In genomic region chr16:4538386-4539235, GRCh38 we compare ENCODE assay signal across 8 cellular contexts. TPM values are rescaled to one million over a fixed set of nuclear protein-coding genes. Genes with fewer than 3 reads are reported as not detected.
DNase-seq lines count a peak whose midpoint lies in the region; ATAC-seq and TF ChIP-seq lines count a peak whose summit lies in the region.

TSS of gene CDIP1 (minus strand) at chr16:4538773. CDS start at chr16:4514130, 24,643 bp downstream.

- intact Hi-C loops in naive thymus-derived CD4-positive, alpha-beta T cell (cut with micrococcal nuclease) = loop anchor here (1.0 to 5.0 kb wide), 19 partner anchors 8 to 419 kb away; partner anchors contain the start of genes CORO7 (in 2 of the 2), HMOX2 (in 2 of the 2), DNAJA3 (in 1 of the 2) and GLYR1 (in 1 of the 2)

- DNase-seq in DMS 273 treated with DMSO at 0.1 percent for 48 hours (lab: John Stamatoyannopoulos, UW) (peak; percentile 85), RWPE1 (ENCODE audit: low spot score) (peak; percentile 95), fibroblast of mammary gland (ENCODE audit: low read depth) (peak; percentile 93)
- peak; percentile 93 for DNase-seq in activated T-helper 9 cell treated with anti-CD3 and anti-CD28 coated beads, Interleukin-2, amount 50 U/mL, for 16 hours (ENCODE audit: low read depth)
- DNase-seq in naive thymus-derived CD4-positive, alpha-beta T cell = peak; percentile 85 to 93 (median 90)

- peak within 1 kb of the TSS; percentile 66 to 91 (median 82) for H3K4me3 Mint-ChIP-seq in naive thymus-derived CD4-positive, alpha-beta T cell
- peak within 1 kb of the TSS; percentile 71 for H3K4me3 Mint-ChIP-seq in stimulated activated memory B cell treated with anti-CD40 and anti-IgM and Interleukin-4, amounts not matched to agents 10 μg/mL and 1 μg/mL and 100 μg/mL, for 72 hours

- H3K27ac Mint-ChIP-seq in naive thymus-derived CD4-positive, alpha-beta T cell = peak within 1 kb of the TSS; percentile 78 to 97 (median 92)
- H3K27ac Mint-ChIP-seq in stimulated activated memory B cell treated with anti-CD40 and anti-IgM and Interleukin-4, amounts not matched to agents 10 μg/mL and 1 μg/mL and 100 μg/mL, for 72 hours = peak within 1 kb of the TSS; percentile 64

- peaks cover 10 to 33% of the 10 kb centered on the region in 2 donors for H3K4me1 ChIP-seq in naive thymus-derived CD4-positive, alpha-beta T cell (ENCODE audit: control insufficient read depth in 2 of 2, insufficient read depth in 2 of 2, low read length in 2 of 2)

- TF ChIP-seq CTCF in RWPE1 (conservative IDR thresholded peaks at IDR 0.05; ENCODE audit: low read depth) (no peak), fibroblast of mammary gland (conservative IDR thresholded peaks at IDR 0.05; ENCODE audit: control insufficient read depth, insufficient read depth, low read depth, low read length) (no peak)

- H3K27ac ChIP-seq in KOPT-K1 (ENCODE audit: low read depth, low read length, poor library complexity, severe bottlenecking) (peak within 1 kb of the TSS; percentile 28), RWPE1 (peak within 1 kb of the TSS; percentile 84)
- peak within 1 kb of the TSS; percentile 96 for H3K27ac ChIP-seq in naive thymus-derived CD4-positive, alpha-beta T cell (ENCODE audit: low read depth, low read length)

- peaks cover 24 to 44% (median 40%) of the 10 kb centered on the region in 7 donors for H3K4me1 Mint-ChIP-seq in naive thymus-derived CD4-positive, alpha-beta T cell
- peaks cover 30% of the 10 kb centered on the region for H3K4me1 Mint-ChIP-seq in stimulated activated memory B cell treated with anti-CD40 and anti-IgM and Interleukin-4, amounts not matched to agents 10 μg/mL and 1 μg/mL and 100 μg/mL, for 72 hours

- ATAC-seq in GM21717 (IDR thresholded peaks at IDR 0.05; ENCODE audit: unreplicated experiment) = peak; percentile 74
- peak; percentile 92 for ATAC-seq in naive thymus-derived CD4-positive, alpha-beta T cell
- ATAC-seq in stimulated activated memory B cell treated with anti-CD40 and anti-IgM and Interleukin-4, amounts not matched to agents 10 μg/mL and 1 μg/mL and 100 μg/mL, for 72 hours = peak; percentile 96

- peaks cover 0 to 13% (median 6%) of the 10 kb centered on the region in 11 donors for H3K9me3 Mint-ChIP-seq in naive thymus-derived CD4-positive, alpha-beta T cell
- peaks cover 6% of the 10 kb centered on the region for H3K9me3 Mint-ChIP-seq in stimulated activated memory B cell treated with anti-CD40 and anti-IgM and Interleukin-4, amounts not matched to agents 10 μg/mL and 1 μg/mL and 100 μg/mL, for 72 hours

- H3K36me3 Mint-ChIP-seq in naive thymus-derived CD4-positive, alpha-beta T cell = peaks cover 0 to 16% (median 6%) of the 10 kb centered on the region in 5 donors
- H3K36me3 Mint-ChIP-seq in stimulated activated memory B cell treated with anti-CD40 and anti-IgM and Interleukin-4, amounts not matched to agents 10 μg/mL and 1 μg/mL and 100 μg/mL, for 72 hours = peaks cover 12% of the 10 kb centered on the region

- no peaks in the 10 kb centered on the region for H3K27me3 ChIP-seq in naive thymus-derived CD4-positive, alpha-beta T cell (ENCODE audit: control insufficient read depth in 2 of 2, insufficient read depth in 2 of 2, low read length in 2 of 2)

- CTCF ChIA-PET in RWPE1 (lab: Yijun Ruan, JAX) = interaction anchor here (0.7 to 0.8 kb wide), 2 partner anchors 10 to 20 kb away, joined by 3 read pairs; no protein-coding TSS in a partner anchor
- CTCF ChIA-PET in naive thymus-derived CD4-positive, alpha-beta T cell (lab: Charles Lee) = interaction anchor here (0.8 to 2.0 kb wide), 5 partner anchors 9 to 147 kb away, joined by 3 to 5 read pairs (median 3); no protein-coding TSS in a partner anchor

- POLR2A ChIA-PET in RWPE1 (lab: Yijun Ruan, JAX; ENCODE audit: low non-redundant PET) = no interaction called here
- POLR2A ChIA-PET in naive thymus-derived CD4-positive, alpha-beta T cell (lab: Charles Lee) = interaction anchor here (0.6 to 3.6 kb wide), 17 partner anchors 9 to 303 kb away, joined by 3 to 15 read pairs (median 5); partner anchors contain the start of genes CORO7 and HMOX2

- H3K9me3 ChIP-seq in KOPT-K1 (ENCODE audit: insufficient read depth, low read length, poor library complexity, severe bottlenecking) = peaks cover 16% of the 10 kb centered on the region
- no peaks in the 10 kb centered on the region for H3K9me3 ChIP-seq in naive thymus-derived CD4-positive, alpha-beta T cell (ENCODE audit: control insufficient read depth in 2 of 3, low read length in 3 of 3)

- peak within 1 kb of the TSS; percentile 46 for H3K4me3 ChIP-seq in fibroblast of mammary gland (ENCODE audit: control insufficient read depth, low read depth, low read length)
- H3K4me3 ChIP-seq in naive thymus-derived CD4-positive, alpha-beta T cell (ENCODE audit: low read length) = peak within 1 kb of the TSS; percentile 81

- no peaks in the 10 kb centered on the region for H3K36me3 ChIP-seq in KOPT-K1 (ENCODE audit: insufficient read depth, low read length)
- no peaks in the 10 kb centered on the region for H3K36me3 ChIP-seq in naive thymus-derived CD4-positive, alpha-beta T cell (ENCODE audit: control insufficient read depth in 2 of 3, insufficient read depth in 3 of 3, low read length in 3 of 3)

- peaks cover 0 to 9% (median 0%) of the 10 kb centered on the region in 5 donors for H3K27me3 Mint-ChIP-seq in naive thymus-derived CD4-positive, alpha-beta T cell
- H3K27me3 Mint-ChIP-seq in stimulated activated memory B cell treated with anti-CD40 and anti-IgM and Interleukin-4, amounts not matched to agents 10 μg/mL and 1 μg/mL and 100 μg/mL, for 72 hours = no peaks in the 10 kb centered on the region

RNA-seq across cellular contexts. Expression of gene CDIP1, which starts in this region (rescaled TPM):
- total RNA-seq in naive thymus-derived CD4-positive, alpha-beta T cell = 10 to 100 TPM; 28.1 to 41.1 (median 31.0) TPM
- 10 to 100 TPM; 28.3 to 33.4 TPM for polyA plus RNA-seq in naive thymus-derived CD4-positive, alpha-beta T cell

Comparison
In these comparisons a context has a peak if more than half of its experiments do, and no peak if none do; other contexts are left out.
1. Peak in every context shown above with its lines: DNase-seq, ATAC-seq, H3K4me3 ChIP-seq and H3K27ac ChIP-seq.
2. H3K27ac ChIP-seq: peak in every context shown above with its lines; median percentile 96 in naive thymus-derived CD4-positive, alpha-beta T cell; 84 in RWPE1; 28 in KOPT-K1.